In the genomic region with DNA sequence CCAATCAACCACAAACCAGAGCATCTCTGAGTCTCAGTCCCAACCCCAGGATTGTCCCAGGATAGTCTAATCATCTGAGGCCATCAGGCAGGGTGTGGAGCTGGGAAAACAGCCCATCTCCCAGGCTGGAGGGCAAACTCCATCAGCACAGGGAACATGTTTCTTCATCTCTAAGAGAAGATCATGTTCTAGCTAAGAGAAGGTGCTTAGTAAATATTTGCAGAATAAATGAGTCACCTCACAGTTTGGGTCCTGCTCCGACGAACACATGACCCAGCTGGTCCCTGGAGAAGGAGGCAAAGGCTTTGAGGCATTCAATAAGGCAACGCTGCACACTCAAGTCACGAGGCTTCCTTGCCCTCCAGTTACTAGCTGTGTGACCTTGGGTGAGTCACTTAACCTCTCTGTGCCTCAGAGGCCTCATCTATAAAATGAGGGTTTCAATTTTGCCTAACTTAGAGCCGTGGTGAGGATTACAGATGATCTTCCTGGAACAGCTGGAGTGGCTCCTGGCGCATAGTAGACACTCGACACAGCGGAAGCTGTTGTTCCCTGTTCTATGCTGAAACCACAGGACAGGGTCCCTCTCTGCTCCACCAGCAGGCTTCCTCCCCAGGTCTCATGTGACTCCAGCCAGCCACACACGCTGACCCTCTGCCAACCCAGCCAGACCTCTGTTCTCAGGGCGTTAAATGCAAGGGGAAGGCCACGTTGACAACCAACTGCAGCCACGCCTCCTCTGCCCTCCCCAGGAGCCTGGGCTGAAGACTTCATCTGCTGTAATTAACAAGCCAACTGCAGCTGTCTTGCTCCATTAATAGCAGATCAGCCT, we compare ENCODE assay signal across 9 cellular contexts. TPM values are rescaled to one million over a fixed set of nuclear protein-coding genes. Genes with fewer than 3 reads are reported as not detected.
DNase-seq lines count a peak whose midpoint lies in the region; ATAC-seq and TF ChIP-seq lines count a peak whose summit lies in the region.
"Had no signal": no experiment of that assay in that cellular context is flagged by ENCODE, and none has a peak within 500 bp of the region (broad histone marks: within the 10 kb centered on the region; RNA-seq: fewer than 3 reads in every experiment).

No MANE protein-coding gene starts in this region.

- H3K27me3 ChIP-seq in osteoblast (ENCODE audit: insufficient read depth, low read length): peaks cover 19% of the 10 kb centered on the region
- H3K27me3 ChIP-seq: cardiac muscle cell had no signal

- no peak overlapping the region for H2AFZ ChIP-seq in osteoblast (ENCODE audit: low read length)

- TF ChIP-seq CTCF in choroid plexus epithelial cell (conservative IDR thresholded peaks at IDR 0.05; ENCODE audit: low read depth, low read length) (no peak), osteoblast (IDR thresholded peaks at IDR 0.05; ENCODE audit: extremely low read depth, low read depth, low read length) (no peak)

- H4K20me1 ChIP-seq in osteoblast (ENCODE audit: insufficient read depth, low read length): no peaks in the 10 kb centered on the region

- no peak overlapping the region for H3K27ac ChIP-seq in osteoblast (ENCODE audit: low read depth, low read length)
- H3K27ac ChIP-seq: cardiac muscle cell had no signal

- peak; percentile 46 for ATAC-seq in GM21737 (IDR thresholded peaks at IDR 0.05; ENCODE audit: unreplicated experiment)
- ATAC-seq in GM21576 (IDR thresholded peaks at IDR 0.05; ENCODE audit: unreplicated experiment): no peak
- ATAC-seq in GM18858 (IDR thresholded peaks at IDR 0.05; ENCODE audit: unreplicated experiment): no peak
- no peak for ATAC-seq in GM21367 (IDR thresholded peaks at IDR 0.05; ENCODE audit: unreplicated experiment)

- DNase-seq in NCI-H2029 (lab: John Stamatoyannopoulos, UW) (peak; percentile 89), choroid plexus epithelial cell (ENCODE audit: low read depth) (peak; percentile 75), osteoblast (ENCODE audit: insufficient read length, low spot score, missing footprints) (peak; percentile 68), activated gamma-delta T cell treated with Interleukin-2 at 50 U/mL for 16 hours (no peak)

- no peak overlapping the region for H3K4me2 ChIP-seq in osteoblast (ENCODE audit: insufficient read depth, low read length)

- H3K79me2 ChIP-seq in osteoblast (ENCODE audit: insufficient read depth, low read length): no peaks in the 10 kb centered on the region

- H3K4me1 ChIP-seq in osteoblast (ENCODE audit: insufficient read depth, low read length): no peaks in the 10 kb centered on the region

- no peaks in the 10 kb centered on the region for H3K36me3 ChIP-seq in osteoblast (ENCODE audit: insufficient read depth, low read length)
- H3K36me3 ChIP-seq: cardiac muscle cell had no signal

- H3K4me3 ChIP-seq in choroid plexus epithelial cell (ENCODE audit: low read depth, low read length): no peak overlapping the region
- no peak overlapping the region for H3K4me3 ChIP-seq in osteoblast (ENCODE audit: insufficient read depth, low read length)
- H3K4me3 ChIP-seq: cardiac muscle cell had no signal

- no peaks in the 10 kb centered on the region for H3K9me3 ChIP-seq in osteoblast (ENCODE audit: low read depth, low read length)

RNA-seq across cellular contexts. Expression of a gene that starts 10.3 kb away (rescaled TPM):
- 470 and 728 TPM in 2 replicates for total RNA-seq in osteoblast

RNA-seq across cellular contexts. Expression of a gene that starts 20.2 kb away (rescaled TPM):
- 1.2 and 1.4 TPM in 2 replicates for total RNA-seq in osteoblast
